12 cellular contexts compared by ENCODE assay signal in genomic region chr6:44042261-44043035, GRCh38.
A peak's percentile ranks its signal among the peaks of the same experiment; 100 is the strongest.
DNase-seq lines count a peak whose midpoint lies in the region; ATAC-seq, FAIRE-seq and TF ChIP-seq lines count a peak whose summit lies in the region.
"Had no signal": no experiment of that assay in that cellular context is flagged by ENCODE, and none has a peak within 500 bp of the region (broad histone marks: within the 10 kb centered on the region; RNA-seq: fewer than 3 reads in every experiment).

No MANE protein-coding gene starts in this region.

- H3K4me3 ChIP-seq in A549 (no peak overlapping the region), mammary epithelial cell (replicated peaks in 1 of 3; ENCODE audit: insufficient read depth in 1 of 3, low read depth in 2 of 3, low read length in 3 of 3) (no peak overlapping the region), mesodermal cell (ENCODE audit: extremely low read depth, insufficient read depth, low read length, poor library complexity, severe bottlenecking) (no peak overlapping the region)

- peak overlapping the region; percentile 95 to 98 for H3K27ac ChIP-seq in A549
- peak overlapping the region; percentile 73 for H3K27ac ChIP-seq in mammary epithelial cell (ENCODE audit: insufficient read depth, low read depth, low read length)
- peak overlapping the region; percentile 95 for H3K27ac ChIP-seq in mesodermal cell (ENCODE audit: low read depth, low read length, severe bottlenecking)

- H3K4me1 ChIP-seq in A549: peaks cover 83% of the 10 kb centered on the region
- H3K4me1 ChIP-seq in mammary epithelial cell (ENCODE audit: insufficient read depth, low read length): peaks cover 60% of the 10 kb centered on the region
- peaks cover 42% of the 10 kb centered on the region for H3K4me1 ChIP-seq in mesodermal cell (ENCODE audit: control insufficient read depth, insufficient read depth, low read length, poor library complexity, severe bottlenecking)

- peak overlapping the region; percentile 30 for H2AFZ ChIP-seq in mammary epithelial cell (ENCODE audit: low read depth, low read length)

- peak in 1 of 2 experiments; percentile 4; a peak in 2 of 6 replicates for ATAC-seq in A549
- no peak for ATAC-seq in HG03097 (IDR thresholded peaks at IDR 0.05; ENCODE audit: low FRiP score, unreplicated experiment)

- peak overlapping the region; percentile 47 for H3K9ac ChIP-seq in mammary epithelial cell (ENCODE audit: insufficient read depth, low read length)

- H3K36me3 Mint-ChIP-seq in activated CD4-positive, alpha-beta memory T cell treated with anti-CD3 and anti-CD28 coated beads for 36 hours: no peaks in the 10 kb centered on the region

- H3K4me2 ChIP-seq in A549: peak overlapping the region; percentile 75
- peak overlapping the region; percentile 31 for H3K4me2 ChIP-seq in mammary epithelial cell (ENCODE audit: insufficient read depth, low read depth, low read length)

- TF ChIP-seq POLR2A in A549 (IDR thresholded peaks at IDR 0.05; ENCODE audit: low read length): no peak

- no peak overlapping the region for H3K27ac Mint-ChIP-seq in activated CD4-positive, alpha-beta memory T cell treated with anti-CD3 and anti-CD28 coated beads for 36 hours

- no peak for DNase-seq in A549 (ENCODE audit: low read depth in 1 of 2, low spot score in 1 of 2)
- peak; percentile 12 for DNase-seq in HT-29 (ENCODE audit: low spot score)
- no peak for DNase-seq in mammary epithelial cell
- no peak for DNase-seq in T1000 (lab: John Stamatoyannopoulos, UW)
- no peak for DNase-seq in activated CD4-positive, alpha-beta memory T cell treated with anti-CD3 and anti-CD28 coated beads for 36 hours
- DNase-seq in Ammon's horn (ENCODE audit: low spot score): no peak
- DNase-seq: GF-D8, NCI-H1105, RPMI8226 had no signal

- dilution Hi-C loops in mammary epithelial cell (cut with HindIII; ENCODE audit: low sequenced_read_pairs): no loop called here

- no peak overlapping the region for H3K4me3 Mint-ChIP-seq in activated CD4-positive, alpha-beta memory T cell treated with anti-CD3 and anti-CD28 coated beads for 36 hours

- no peaks in the 10 kb centered on the region for H4K20me1 ChIP-seq in mammary epithelial cell (ENCODE audit: insufficient read depth, low read length)

- H3K27me3 ChIP-seq in mammary epithelial cell (ENCODE audit: insufficient read depth, low read length): no peaks in the 10 kb centered on the region

- 50% methylated on average over 2 of the region's 4 CpGs for WGBS in A549 (ENCODE audit: missing lambda C conversion rate)
- WGBS in mammary epithelial cell (ENCODE audit: low coverage, missing lambda C conversion rate): 72% methylated on average over 4 of the region's 4 CpGs
- WGBS in mesodermal cell (ENCODE audit: insufficient coverage in 2 of 2), 2 experiments: 83 to 100% methylated on average over 1 to 2 of the region's 4 CpGs

- CTCF ChIA-PET in A549 (lab: Yijun Ruan, JAX): interaction anchor here (1.4 to 2.1 kb wide), 8 partner anchors 8 to 273 kb away, joined by 4 to 9 read pairs (median 6); partner anchors contain the start of gene VEGFA
- CTCF ChIA-PET in mammary epithelial cell (lab: Charles Lee; ENCODE audit: low non-redundant PET): interaction anchor here (0.7 to 1.0 kb wide), 2 partner anchors 272 to 273 kb away, joined by 4 read pairs; partner anchors contain the start of gene VEGFA
- CTCF ChIA-PET in activated CD4-positive, alpha-beta memory T cell treated with anti-CD3 and anti-CD28 coated beads for 36 hours (lab: Charles Lee): no interaction called here

- no peaks in the 10 kb centered on the region for H3K27me3 Mint-ChIP-seq in activated CD4-positive, alpha-beta memory T cell treated with anti-CD3 and anti-CD28 coated beads for 36 hours

- H3K9me3 Mint-ChIP-seq in activated CD4-positive, alpha-beta memory T cell treated with anti-CD3 and anti-CD28 coated beads for 36 hours: no peaks in the 10 kb centered on the region

- no peak for TF ChIP-seq EP300 in A549 (IDR thresholded peaks at IDR 0.05)

- no TSS peak for BruUV-seq in mammary epithelial cell (replicated peaks; lab: Mats Ljungman, UMichigan)

- TF ChIP-seq CTCF in A549 (IDR thresholded peaks at IDR 0.05) (no peak), mammary epithelial cell (conservative IDR thresholded peaks at IDR 0.05 in 1 of 2, IDR thresholded peaks at IDR 0.05 in 1 of 2; ENCODE audit: extremely low read depth in 1 of 2, insufficient read depth in 1 of 2, low read depth in 1 of 2, low read length in 2 of 2) (no peak)

- H3K9me3 ChIP-seq in A549: no peaks in the 10 kb centered on the region
- no peaks in the 10 kb centered on the region for H3K9me3 ChIP-seq in mammary epithelial cell (replicated peaks; ENCODE audit: insufficient read depth, low read length)
- no peaks in the 10 kb centered on the region for H3K9me3 ChIP-seq in mesodermal cell (ENCODE audit: control insufficient read depth, low read length)

- no peak for FAIRE-seq in A549 (lab: Jason Lieb, UNC)
- FAIRE-seq: bronchial epithelial cell had no signal

- no peak for TF ChIP-seq RAD21 in A549 (conservative IDR thresholded peaks at IDR 0.05 in 1 of 2, IDR thresholded peaks at IDR 0.05 in 1 of 2)

- POLR2A ChIA-PET in A549 (lab: Yijun Ruan, JAX): interaction anchor here (0.8 to 2.9 kb wide), 2 partner anchors 10 to 16 kb away, joined by 5 to 10 read pairs; no protein-coding TSS in a partner anchor
- POLR2A ChIA-PET in activated CD4-positive, alpha-beta memory T cell treated with anti-CD3 and anti-CD28 coated beads for 36 hours (lab: Charles Lee): no interaction called here

- no peaks in the 10 kb centered on the region for H3K36me3 ChIP-seq in mammary epithelial cell (ENCODE audit: insufficient read depth, low read length)
- H3K36me3 ChIP-seq in mesodermal cell (ENCODE audit: control insufficient read depth, insufficient read depth, low read length): no peaks in the 10 kb centered on the region

- peaks cover 3% of the 10 kb centered on the region for H3K4me1 Mint-ChIP-seq in activated CD4-positive, alpha-beta memory T cell treated with anti-CD3 and anti-CD28 coated beads for 36 hours (ENCODE audit: low read depth)

- H3K79me2 ChIP-seq in mammary epithelial cell (ENCODE audit: insufficient read depth, low read length): no peaks in the 10 kb centered on the region

- in situ Hi-C loops in mammary epithelial cell (cut with MboI; ENCODE audit: low sequenced_read_pairs in 2 of 2): no loop called here

- intact Hi-C loops in mammary epithelial cell (cut with micrococcal nuclease): no loop called here
- intact Hi-C loops in activated CD4-positive, alpha-beta memory T cell treated with anti-CD3 and anti-CD28 coated beads for 36 hours (cut with micrococcal nuclease): no loop called here

TF ChIP-seq in A549, 52 proteins besides CTCF, POLR2A, EP300 and RAD21:
- no peak for TF ChIP-seq ZNF302 (CRISPR knock-in tag; IDR thresholded peaks at IDR 0.05)
- no peak for TF ChIP-seq RARB (CRISPR knock-in tag; IDR thresholded peaks at IDR 0.05)
- no peak for TF ChIP-seq NPAS2 (CRISPR knock-in tag; IDR thresholded peaks at IDR 0.05; ENCODE audit: borderline replicate concordance)
- no peak for TF ChIP-seq RFX5 (IDR thresholded peaks at IDR 0.05)
- TF ChIP-seq FOSL2 (IDR thresholded peaks at IDR 0.05): no peak
- no peak for TF ChIP-seq FOSL2 (CRISPR knock-in tag; IDR thresholded peaks at IDR 0.05)
- TF ChIP-seq NFE2L2 (conservative IDR thresholded peaks at IDR 0.05; ENCODE audit: low read length): no peak
- no peak for TF ChIP-seq KDM1A (IDR thresholded peaks at IDR 0.05; ENCODE audit: low read depth)
- TF ChIP-seq CBX2 (IDR thresholded peaks at IDR 0.05; ENCODE audit: borderline replicate concordance, low read depth): no peak
- no peak for TF ChIP-seq ZFP36 (IDR thresholded peaks at IDR 0.05; ENCODE audit: borderline replicate concordance, partially characterized antibody)
- TF ChIP-seq FOXS1 (CRISPR knock-in tag; IDR thresholded peaks at IDR 0.05): no peak
- no peak for TF ChIP-seq HES2 (IDR thresholded peaks at IDR 0.05)
- no peak for TF ChIP-seq MYC (IDR thresholded peaks at IDR 0.05; ENCODE audit: borderline replicate concordance, low read length)
- TF ChIP-seq PBX3 (IDR thresholded peaks at IDR 0.05): no peak
- no peak for TF ChIP-seq EHF (CRISPR knock-in tag; IDR thresholded peaks at IDR 0.05)
- no peak for TF ChIP-seq SREBF2 (IDR thresholded peaks at IDR 0.05)
- no peak for TF ChIP-seq USF2 (IDR thresholded peaks at IDR 0.05)
- no peak for TF ChIP-seq HOXB13 (CRISPR knock-in tag; IDR thresholded peaks at IDR 0.05; ENCODE audit: low read depth)
- TF ChIP-seq ELK1 (IDR thresholded peaks at IDR 0.05; ENCODE audit: low read depth, low read length): no peak
